In the genomic region with DNA sequence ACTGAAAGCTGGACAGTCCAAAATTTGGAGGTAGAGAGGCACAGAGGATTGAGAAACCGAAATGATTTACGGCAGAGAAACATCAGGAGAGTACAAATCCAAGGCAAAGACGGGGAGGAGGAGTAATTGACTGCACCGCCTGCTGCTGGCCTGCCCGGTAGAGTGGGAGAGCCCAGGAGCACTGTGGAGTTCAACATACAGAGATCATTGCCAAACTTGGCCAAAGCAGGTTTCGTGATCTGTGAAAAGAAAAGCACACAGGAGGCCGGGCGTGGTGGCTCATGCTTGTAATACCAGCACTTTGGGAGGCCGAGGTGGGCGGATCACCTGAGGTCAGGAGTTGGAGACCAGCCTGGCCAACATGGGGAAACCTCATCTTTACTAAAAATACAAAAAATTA, we compare ENCODE assay signal across 30 cellular contexts.
"Had no signal": no experiment of that assay in that cellular context is flagged by ENCODE, and none has a peak within 500 bp of the region (broad histone marks: within the 10 kb centered on the region; RNA-seq: fewer than 3 reads in every experiment).

No MANE protein-coding gene starts in this region.

- H3K9me3 Mint-ChIP-seq: activated CD4-positive, alpha-beta memory T cell treated with anti-CD3 and anti-CD28 coated beads, Interleukin-2, amount 10 ng/mL, durations not matched to agents 7 days and 5 days; endodermal cell had no signal

- H3K4me1 ChIP-seq: ascending aorta, breast epithelium had no signal

- H3K4me1 Mint-ChIP-seq: activated CD4-positive, alpha-beta memory T cell treated with anti-CD3 and anti-CD28 coated beads, Interleukin-2, amount 10 ng/mL, durations not matched to agents 7 days and 5 days; activated CD4-positive, alpha-beta T cell treated with anti-CD3 and anti-CD28 coated beads, Interleukin-2, amount 10 ng/mL, durations not matched to agents 7 days and 5 days; activated naive CD4-positive, alpha-beta T cell treated with anti-CD3 and anti-CD28 coated beads, Interleukin-2, amount 10 ng/mL, durations not matched to agents 7 days and 5 days; activated naive CD8-positive, alpha-beta T cell treated with anti-CD3 and anti-CD28 coated beads, Interleukin-2, amount 10 ng/mL, durations not matched to agents 7 days and 5 days; central memory CD8-positive, alpha-beta T cell; endodermal cell had no signal

- H3K27me3 ChIP-seq: ascending aorta, cardiac muscle cell had no signal

- DNase-seq: activated CD4-positive, alpha-beta memory T cell treated with anti-CD3 and anti-CD28 coated beads, Interleukin-2, amount 10 ng/mL, durations not matched to agents 7 days and 5 days; activated CD4-positive, alpha-beta T cell treated with anti-CD3 and anti-CD28 coated beads for 1 hour; activated CD4-positive, alpha-beta T cell treated with anti-CD3 and anti-CD28 coated beads for 4 hours; activated CD4-positive, alpha-beta T cell treated with anti-CD3 and anti-CD28 coated beads, Interleukin-2, amount 10 ng/mL, durations not matched to agents 7 days and 5 days; activated CD4-positive, alpha-beta T cell treated with anti-CD3 and anti-CD28 coated beads, Interleukin-2, amount 50 U/mL, for 4 hours; activated CD8-positive, alpha-beta memory T cell treated with anti-CD3 and anti-CD28 coated beads, Interleukin-2, amount 50 U/mL, for 48 hours; activated gamma-delta T cell; activated naive CD4-positive, alpha-beta T cell; activated naive CD4-positive, alpha-beta T cell treated with anti-CD3 and anti-CD28 coated beads, Interleukin-2, amount 10 ng/mL, durations not matched to agents 7 days and 5 days; activated naive CD8-positive, alpha-beta T cell treated with anti-CD3 and anti-CD28 coated beads, Interleukin-2, amount 10 ng/mL, durations not matched to agents 7 days and 5 days; activated T-cell treated with anti-CD3 and anti-CD28 coated beads for 4 hours; activated T-cell treated with anti-CD3 and anti-CD28 coated beads, Interleukin-2, amount 50 U/mL, for 24 hours; activated T-cell treated with anti-CD3 and anti-CD28 coated beads, Interleukin-2, amount 50 U/mL, for 72 hours; dorsolateral prefrontal cortex; effector memory CD4-positive, alpha-beta T cell; endodermal cell; foreskin fibroblast; head of caudate nucleus had no signal

- H3K9me3 ChIP-seq: ascending aorta, breast epithelium had no signal

- H3K27ac ChIP-seq: ascending aorta, breast epithelium, cardiac muscle cell, coronary artery, dorsolateral prefrontal cortex, VCaP had no signal

- H3K4me3 Mint-ChIP-seq: activated CD4-positive, alpha-beta memory T cell treated with anti-CD3 and anti-CD28 coated beads, Interleukin-2, amount 10 ng/mL, durations not matched to agents 7 days and 5 days; activated CD4-positive, alpha-beta T cell treated with anti-CD3 and anti-CD28 coated beads, Interleukin-2, amount 10 ng/mL, durations not matched to agents 7 days and 5 days; activated naive CD4-positive, alpha-beta T cell treated with anti-CD3 and anti-CD28 coated beads, Interleukin-2, amount 10 ng/mL, durations not matched to agents 7 days and 5 days; activated naive CD8-positive, alpha-beta T cell treated with anti-CD3 and anti-CD28 coated beads, Interleukin-2, amount 10 ng/mL, durations not matched to agents 7 days and 5 days; activated T-cell treated with anti-CD3 and anti-CD28 coated beads, Interleukin-2, amount 50 U/mL, for 24 hours; activated T-cell treated with anti-CD3 and anti-CD28 coated beads, Interleukin-2, amount 50 U/mL, for 72 hours; brain; central memory CD8-positive, alpha-beta T cell; dendritic cell treated with granulocyte-macrophage colony-stimulating factor and Interleukin-4, amounts not matched to agents 40 ng/mL and 50 ng/mL, for 4 days; endodermal cell; WTC11 had no signal

- H3K36me3 Mint-ChIP-seq: activated naive CD4-positive, alpha-beta T cell treated with anti-CD3 and anti-CD28 coated beads, Interleukin-2, amount 10 ng/mL, durations not matched to agents 7 days and 5 days; activated naive CD8-positive, alpha-beta T cell treated with anti-CD3 and anti-CD28 coated beads, Interleukin-2, amount 10 ng/mL, durations not matched to agents 7 days and 5 days; brain had no signal

- H3K36me3 ChIP-seq: ascending aorta, breast epithelium, cardiac muscle cell had no signal

- FAIRE-seq: frontal cortex had no signal

- H3K27ac Mint-ChIP-seq: activated CD4-positive, alpha-beta memory T cell treated with anti-CD3 and anti-CD28 coated beads, Interleukin-2, amount 10 ng/mL, durations not matched to agents 7 days and 5 days; activated CD4-positive, alpha-beta T cell treated with anti-CD3 and anti-CD28 coated beads, Interleukin-2, amount 10 ng/mL, durations not matched to agents 7 days and 5 days; activated naive CD4-positive, alpha-beta T cell treated with anti-CD3 and anti-CD28 coated beads, Interleukin-2, amount 10 ng/mL, durations not matched to agents 7 days and 5 days; activated naive CD4-positive, alpha-beta T cell treated with anti-CD3 and anti-CD28 coated beads, Interleukin-2, amount 50 U/mL, for 72 hours; activated naive CD8-positive, alpha-beta T cell treated with anti-CD3 and anti-CD28 coated beads, Interleukin-2, amount 10 ng/mL, durations not matched to agents 7 days and 5 days; activated T-cell treated with anti-CD3 and anti-CD28 coated beads, Interleukin-2, amount 50 U/mL, for 24 hours; activated T-cell treated with anti-CD3 and anti-CD28 coated beads, Interleukin-2, amount 50 U/mL, for 72 hours; brain; dendritic cell treated with granulocyte-macrophage colony-stimulating factor and Interleukin-4, amounts not matched to agents 40 ng/mL and 50 ng/mL, for 4 days; endodermal cell; WTC11 had no signal

- ATAC-seq: activated naive CD4-positive, alpha-beta T cell treated with anti-CD3 and anti-CD28 coated beads, Interleukin-2, amount 50 U/mL, for 72 hours; activated T-cell treated with anti-CD3 and anti-CD28 coated beads, Interleukin-2, amount 50 U/mL, for 72 hours; esophagus mucosa; WTC11 had no signal

- H3K27me3 Mint-ChIP-seq: activated CD4-positive, alpha-beta memory T cell treated with anti-CD3 and anti-CD28 coated beads, Interleukin-2, amount 10 ng/mL, durations not matched to agents 7 days and 5 days; activated CD4-positive, alpha-beta T cell treated with anti-CD3 and anti-CD28 coated beads, Interleukin-2, amount 10 ng/mL, durations not matched to agents 7 days and 5 days; activated naive CD8-positive, alpha-beta T cell treated with anti-CD3 and anti-CD28 coated beads, Interleukin-2, amount 10 ng/mL, durations not matched to agents 7 days and 5 days; brain; dendritic cell treated with granulocyte-macrophage colony-stimulating factor and Interleukin-4, amounts not matched to agents 40 ng/mL and 50 ng/mL, for 4 days had no signal

- H3K4me3 ChIP-seq: ascending aorta, breast epithelium, cardiac muscle cell, coronary artery, dorsolateral prefrontal cortex had no signal
